Comparison of ENCODE assay signal across 22 cellular contexts in the genomic region with DNA sequence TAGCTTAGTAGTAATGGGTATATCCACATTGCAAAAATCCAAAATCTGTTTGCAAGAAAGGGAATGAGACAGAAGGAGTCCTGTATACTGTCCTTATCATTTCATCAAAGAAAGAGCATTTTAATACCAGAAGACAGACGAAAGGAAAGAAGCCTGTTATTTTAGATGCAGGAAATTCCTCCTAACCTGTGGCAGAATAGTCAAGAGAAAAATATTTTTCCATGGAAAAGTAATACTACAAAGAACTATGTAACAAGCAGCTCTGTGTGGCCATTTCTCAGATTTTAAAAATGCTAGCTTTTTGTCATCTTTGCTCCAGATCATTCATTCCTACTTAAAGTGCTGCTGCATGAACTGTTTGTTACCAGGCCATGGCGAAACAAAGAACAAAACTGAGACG.
DNase-seq lines count a peak whose midpoint lies in the region; ATAC-seq and TF ChIP-seq lines count a peak whose summit lies in the region.
"Had no signal": no experiment of that assay in that cellular context is flagged by ENCODE, and none has a peak within 500 bp of the region (broad histone marks: within the 10 kb centered on the region; RNA-seq: fewer than 3 reads in every experiment).

No MANE protein-coding gene starts in this region.

- dilution Hi-C loops in mammary epithelial cell (cut with HindIII; ENCODE audit: low sequenced_read_pairs): no loop called here

- H3K27ac Mint-ChIP-seq in brain (peak overlapping the region in 3 of 5 experiments; percentile 11 to 70 (median 43)), nephron (peak overlapping the region in 2 of 3 experiments; percentile 13 to 95)
- H3K27ac Mint-ChIP-seq: B cell; CD4-positive, alpha-beta T cell; CD8-positive, alpha-beta T cell had no signal

- H3K27ac ChIP-seq in SK-N-SH (ENCODE audit: low read depth in 2 of 2, low read length in 1 of 2): peak overlapping the region in 1 of 2 experiments; percentile 72; a peak in 2 of 4 replicates
- H3K27ac ChIP-seq in uterus: peak overlapping the region; percentile 83 to 86
- no peak overlapping the region for H3K27ac ChIP-seq in mammary epithelial cell (ENCODE audit: insufficient read depth, low read depth, low read length)
- H3K27ac ChIP-seq: 22Rv1; A549; BLaER1 treated with 17β-estradiol and CSF1 and Interleukin-3, amounts not matched to agents 10 nM and 100 nM; C4-2B had no signal

- H3K9me3 ChIP-seq in SK-N-SH: no peaks in the 10 kb centered on the region
- no peaks in the 10 kb centered on the region for H3K9me3 ChIP-seq in uterus
- H3K9me3 ChIP-seq in mammary epithelial cell (replicated peaks; ENCODE audit: insufficient read depth, low read length): no peaks in the 10 kb centered on the region
- H3K9me3 ChIP-seq: A549; BLaER1 treated with 17β-estradiol and CSF1 and Interleukin-3, amounts not matched to agents 10 nM and 100 nM; Caco-2 had no signal

- in situ Hi-C loops in mammary epithelial cell (cut with MboI; ENCODE audit: low sequenced_read_pairs in 2 of 2): no loop called here

- WGBS in SK-N-SH (ENCODE audit: low lambda C conversion rate): 70% methylated on average over 3 of the region's 3 CpGs
- 81% methylated on average over 3 of the region's 3 CpGs for WGBS in mammary epithelial cell (ENCODE audit: low coverage, missing lambda C conversion rate)

- TF ChIP-seq POLR2A in uterus (IDR thresholded peaks at IDR 0.05): no peak

- H4K20me1 ChIP-seq in SK-N-SH (ENCODE audit: insufficient read depth): no peaks in the 10 kb centered on the region
- H4K20me1 ChIP-seq in mammary epithelial cell (ENCODE audit: insufficient read depth, low read length): no peaks in the 10 kb centered on the region
- H4K20me1 ChIP-seq: BLaER1 treated with 17β-estradiol and CSF1 and Interleukin-3, amounts not matched to agents 10 nM and 100 nM had no signal

- H3K36me3 Mint-ChIP-seq in brain: peaks cover 21% of the 10 kb centered on the region
- peaks cover 9% of the 10 kb centered on the region for H3K36me3 Mint-ChIP-seq in nephron (ENCODE audit: low read depth)

- H3K9me3 Mint-ChIP-seq in brain (peaks cover 0 to 2% (median 0%) of the 10 kb centered on the region in 5 experiments), nephron (no peaks in the 10 kb centered on the region)
- H3K9me3 Mint-ChIP-seq: CD4-positive, alpha-beta T cell; CD8-positive, alpha-beta T cell had no signal

- no peak for TF ChIP-seq RAD21 in SK-N-SH (IDR thresholded peaks at IDR 0.05; ENCODE audit: low read length)

- no peak for ATAC-seq in SK-N-SH treated with all-trans-retinoic acid at 6 μM for 48 hours
- no peak for ATAC-seq in HG03039 (IDR thresholded peaks at IDR 0.05; ENCODE audit: unreplicated experiment)
- no peak for ATAC-seq in HG02798 (IDR thresholded peaks at IDR 0.05; ENCODE audit: poor library complexity, unreplicated experiment)
- ATAC-seq: A549; CD8-positive, alpha-beta T cell; GM12878 had no signal

- H2AFZ ChIP-seq in SK-N-SH (ENCODE audit: low read depth) (no peak overlapping the region), mammary epithelial cell (ENCODE audit: low read depth, low read length) (no peak overlapping the region)

- H3K4me2 ChIP-seq in SK-N-SH (peak overlapping the region; percentile 63), mammary epithelial cell (ENCODE audit: insufficient read depth, low read depth, low read length) (no peak overlapping the region)
- H3K4me2 ChIP-seq: A549; BLaER1 treated with 17β-estradiol and CSF1 and Interleukin-3, amounts not matched to agents 10 nM and 100 nM had no signal

- no peaks in the 10 kb centered on the region for H3K27me3 ChIP-seq in SK-N-SH (ENCODE audit: insufficient read depth)
- H3K27me3 ChIP-seq in uterus: no peaks in the 10 kb centered on the region
- no peaks in the 10 kb centered on the region for H3K27me3 ChIP-seq in mammary epithelial cell (ENCODE audit: insufficient read depth, low read length)
- H3K27me3 ChIP-seq: BLaER1 treated with 17β-estradiol and CSF1 and Interleukin-3, amounts not matched to agents 10 nM and 100 nM had no signal

- H3K79me2 ChIP-seq in SK-N-SH (ENCODE audit: insufficient read depth) (no peaks in the 10 kb centered on the region), mammary epithelial cell (ENCODE audit: insufficient read depth, low read length) (peaks cover 4% of the 10 kb centered on the region)

- no peak for TF ChIP-seq CTCF in SK-N-SH (IDR thresholded peaks at IDR 0.05)
- no peak for TF ChIP-seq CTCF in brain (conservative IDR thresholded peaks at IDR 0.05)
- no peak for TF ChIP-seq CTCF in nephron (IDR thresholded peaks at IDR 0.05; ENCODE audit: unreplicated experiment in 3 of 3)
- no peak for TF ChIP-seq CTCF in uterus (IDR thresholded peaks at IDR 0.05)
- no peak for TF ChIP-seq CTCF in mammary epithelial cell (conservative IDR thresholded peaks at IDR 0.05 in 1 of 2, IDR thresholded peaks at IDR 0.05 in 1 of 2; ENCODE audit: extremely low read depth in 1 of 2, insufficient read depth in 1 of 2, low read depth in 1 of 2, low read length in 2 of 2)

- H3K4me1 ChIP-seq in SK-N-SH (ENCODE audit: control insufficient read depth in 1 of 2, insufficient read depth in 2 of 2, low read depth in 1 of 2, low read length in 1 of 2) (peaks cover 8 to 17% of the 10 kb centered on the region in 2 experiments; a peak in 3 of 4 replicates), uterus (peaks cover 0 to 31% of the 10 kb centered on the region in 2 donors), mammary epithelial cell (ENCODE audit: insufficient read depth, low read length) (no peaks in the 10 kb centered on the region)
- H3K4me1 ChIP-seq: A549; BLaER1 treated with 17β-estradiol and CSF1 and Interleukin-3, amounts not matched to agents 10 nM and 100 nM; Caco-2 had no signal

- H3K27me3 Mint-ChIP-seq in brain (peaks cover 2% of the 10 kb centered on the region), nephron (ENCODE audit: low read depth) (no peaks in the 10 kb centered on the region)
- H3K27me3 Mint-ChIP-seq: B cell; CD4-positive, alpha-beta T cell had no signal

- peak in 1 of 2 experiments; percentile 38; a peak in 1 of 4 replicates for TF ChIP-seq EP300 in SK-N-SH (IDR thresholded peaks at IDR 0.05; ENCODE audit: borderline replicate concordance in 1 of 2, low read depth in 1 of 2, low read length in 1 of 2)

- no TSS peak for BruUV-seq in mammary epithelial cell (replicated peaks; lab: Mats Ljungman, UMichigan)

- CTCF ChIA-PET in SK-N-SH (lab: Yijun Ruan, JAX): no interaction called here
- CTCF ChIA-PET in mammary epithelial cell (lab: Charles Lee; ENCODE audit: low non-redundant PET): no interaction called here

- intact Hi-C loops in uterus (cut with DNase I; ENCODE audit: low total_unique reads): no loop called here
- intact Hi-C loops in mammary epithelial cell (cut with micrococcal nuclease): no loop called here

- no peak overlapping the region for H3K9ac ChIP-seq in SK-N-SH
- no peak overlapping the region for H3K9ac ChIP-seq in mammary epithelial cell (ENCODE audit: insufficient read depth, low read length)
- H3K9ac ChIP-seq: BLaER1 treated with 17β-estradiol and CSF1 and Interleukin-3, amounts not matched to agents 10 nM and 100 nM had no signal

- H3F3A ChIP-seq in SK-N-SH (replicated peaks; ENCODE audit: insufficient read depth): peaks cover 9% of the 10 kb centered on the region

- POLR2A ChIA-PET in SK-N-SH (lab: Yijun Ruan, JAX): no interaction called here

- H3K9me2 ChIP-seq in SK-N-SH: no peaks in the 10 kb centered on the region

- H3K4me3 ChIP-seq in SK-N-SH (ENCODE audit: low read depth in 2 of 2, low read length in 1 of 2): no peak overlapping the region
- H3K4me3 ChIP-seq in uterus: no peak overlapping the region
- no peak overlapping the region for H3K4me3 ChIP-seq in mammary epithelial cell (replicated peaks in 1 of 3; ENCODE audit: insufficient read depth in 1 of 3, low read depth in 2 of 3, low read length in 3 of 3)
- H3K4me3 ChIP-seq: A549; BLaER1 treated with 17β-estradiol and CSF1 and Interleukin-3, amounts not matched to agents 10 nM and 100 nM; GM12878 had no signal

- no peak overlapping the region for H3K4me3 Mint-ChIP-seq in brain
- no peak overlapping the region for H3K4me3 Mint-ChIP-seq in nephron
- H3K4me3 Mint-ChIP-seq: B cell; CD4-positive, alpha-beta T cell; CD8-positive, alpha-beta T cell had no signal

- H3K4me1 Mint-ChIP-seq in brain: peaks cover 37% of the 10 kb centered on the region
- H3K4me1 Mint-ChIP-seq in nephron: peaks cover 31% of the 10 kb centered on the region

- H3K36me3 ChIP-seq in SK-N-SH (replicated peaks in 1 of 2; ENCODE audit: control insufficient read depth in 1 of 2, insufficient read depth in 2 of 2, low read length in 1 of 2) (peaks cover 0 to 2% of the 10 kb centered on the region in 2 experiments), uterus (no peaks in the 10 kb centered on the region), mammary epithelial cell (ENCODE audit: insufficient read depth, low read length) (peaks cover 2% of the 10 kb centered on the region)
- H3K36me3 ChIP-seq: BLaER1 treated with 17β-estradiol and CSF1 and Interleukin-3, amounts not matched to agents 10 nM and 100 nM had no signal

- DNase-seq in SK-N-SH (no peak), uterus (no peak), mammary epithelial cell (no peak)
- DNase-seq: AML-193; Caco-2; Calu3; CD4-positive, alpha-beta T cell; CD8-positive, alpha-beta T cell; DMS79 treated with DMSO at 0.1 percent for 48 hours; EL; GDM1 had no signal

TF ChIP-seq in SK-N-SH, 30 proteins besides CTCF, POLR2A, EP300 and RAD21 (continues in another document):
- peak; percentile 34; the same call in 1 of the 2 replicates for TF ChIP-seq PBX3 (IDR thresholded peaks at IDR 0.05)
- no peak for TF ChIP-seq GABPA (IDR thresholded peaks at IDR 0.05; ENCODE audit: low read depth)

TF ChIP-seq in SK-N-SH treated with all-trans-retinoic acid at 6 μM for 48 hours, 23 proteins besides CTCF, POLR2A, EP300 and RAD21:
- no peak for TF ChIP-seq ZNF565 (CRISPR knock-in tag; conservative IDR thresholded peaks at IDR 0.05; ENCODE audit: low read depth)
- TF ChIP-seq PATZ1 (CRISPR knock-in tag; IDR thresholded peaks at IDR 0.05; ENCODE audit: borderline replicate concordance): no peak
- TF ChIP-seq PPARA (CRISPR knock-in tag; IDR thresholded peaks at IDR 0.05; ENCODE audit: borderline replicate concordance): no peak
- TF ChIP-seq ZFP3 (CRISPR knock-in tag; IDR thresholded peaks at IDR 0.05): no peak
